Comparison of ENCODE assay signal across 8 cellular contexts in genomic region chr20:20017001-20017851, GRCh38. TPM values are rescaled to one million over a fixed set of nuclear protein-coding genes. Genes with fewer than 3 reads are reported as not detected.
A peak's percentile ranks its signal among the peaks of the same experiment; 100 is the strongest.
DNase-seq lines count a peak whose midpoint lies in the region; ATAC-seq and TF ChIP-seq lines count a peak whose summit lies in the region.

A gene with protein sequence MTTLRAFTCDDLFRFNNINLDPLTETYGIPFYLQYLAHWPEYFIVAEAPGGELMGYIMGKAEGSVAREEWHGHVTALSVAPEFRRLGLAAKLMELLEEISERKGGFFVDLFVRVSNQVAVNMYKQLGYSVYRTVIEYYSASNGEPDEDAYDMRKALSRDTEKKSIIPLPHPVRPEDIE (plus strand): TSS chr20:20017362. CDS start chr20:20017397, 35 bp downstream.

- H3K9ac ChIP-seq in KMS-11 (peak within 1 kb of the TSS; percentile 80), fibroblast of lung (ENCODE audit: insufficient read depth, low read length) (peak within 1 kb of the TSS; percentile 94)

- no peak for TF ChIP-seq CTCF in KMS-11 (conservative IDR thresholded peaks at IDR 0.05; ENCODE audit: low read depth, low read length)
- peak; percentile 62 to 75 for TF ChIP-seq CTCF in fibroblast of lung (conservative IDR thresholded peaks at IDR 0.05 in 1 of 2, IDR thresholded peaks at IDR 0.05 in 1 of 2; ENCODE audit: low read depth in 1 of 2, low read length in 2 of 2)

- no peaks in the 10 kb centered on the region for H3K36me3 ChIP-seq in KMS-11 (ENCODE audit: insufficient read depth)
- peaks cover 2% of the 10 kb centered on the region for H3K36me3 ChIP-seq in fibroblast of lung (ENCODE audit: control insufficient read depth, insufficient read depth, low read length)

- H3K4me1 Mint-ChIP-seq in naive thymus-derived CD8-positive, alpha-beta T cell: peaks cover 31 to 61% (median 50%) of the 10 kb centered on the region in 4 donors

- H4K20me1 ChIP-seq in KMS-11 (ENCODE audit: insufficient read depth): no peaks in the 10 kb centered on the region
- H4K20me1 ChIP-seq in fibroblast of lung (ENCODE audit: control insufficient read depth, extremely low read depth, insufficient read depth, low read length): no peaks in the 10 kb centered on the region

- H3K4me3 Mint-ChIP-seq in naive thymus-derived CD8-positive, alpha-beta T cell: peak within 1 kb of the TSS; percentile 87 to 96 (median 93)

- no peaks in the 10 kb centered on the region for H3K27me3 Mint-ChIP-seq in naive thymus-derived CD8-positive, alpha-beta T cell

- peak within 1 kb of the TSS; percentile 90 to 99 (median 96) for H3K27ac Mint-ChIP-seq in naive thymus-derived CD8-positive, alpha-beta T cell

- no peaks in the 10 kb centered on the region for H3K9me3 ChIP-seq in fibroblast of lung (ENCODE audit: control insufficient read depth, insufficient read depth, low read depth, low read length)

- ATAC-seq in GM21737 (IDR thresholded peaks at IDR 0.05; ENCODE audit: unreplicated experiment): peak; percentile 98
- peak; percentile 96 to 97 for ATAC-seq in naive thymus-derived CD8-positive, alpha-beta T cell

- peak; percentile 94 for DNase-seq in Daoy (ENCODE audit: low read depth)
- peak; percentile 96 for DNase-seq in RPMI7951 (ENCODE audit: low read depth)
- peak; percentile 82 to 85 for DNase-seq in activated T-helper 1 cell treated with anti-CD3 and anti-CD28 coated beads, Interleukin-2, amount 50 U/mL, for 16 hours (ENCODE audit: low read depth in 1 of 2, low spot score in 1 of 2)
- peak; percentile 92 for DNase-seq in fibroblast of lung (ENCODE audit: low read depth in 2 of 2)
- DNase-seq in naive thymus-derived CD8-positive, alpha-beta T cell: peak; percentile 84 to 94 (median 88)
- peak; percentile 81 to 87 (median 85) for DNase-seq in stimulated activated naive CD4-positive, alpha-beta T cell (lab: John Stamatoyannopoulos, UW)

- H3K4me3 ChIP-seq in KMS-11 (IDR thresholded peaks at IDR 0.05; ENCODE audit: insufficient read depth, low read depth, low read length): no peak within 1 kb of the TSS
- H3K4me3 ChIP-seq in fibroblast of lung (replicated peaks in 1 of 4; ENCODE audit: control extremely low read depth in 1 of 4, insufficient read depth in 1 of 4, low read depth in 3 of 4, low read length in 4 of 4): peak within 1 kb of the TSS; percentile 82 to 98 (median 90)

- POLR2A ChIA-PET in naive thymus-derived CD8-positive, alpha-beta T cell (lab: Charles Lee): interaction anchor here (0.8 to 2.1 kb wide), 4 partner anchors 9 to 37 kb away, joined by 4 to 48 read pairs (median 7); partner anchors contain the start of genes CFAP61 and CRNKL1

- H3K4me2 ChIP-seq in KMS-11 (peak within 1 kb of the TSS; percentile 78), fibroblast of lung (ENCODE audit: extremely low read depth, insufficient read depth, low read length) (peak within 1 kb of the TSS; percentile 95)

- H3K27me3 ChIP-seq in KMS-11 (ENCODE audit: insufficient read depth, low read depth): no peaks in the 10 kb centered on the region
- H3K27me3 ChIP-seq in fibroblast of lung (ENCODE audit: control insufficient read depth, insufficient read depth, low read length): no peaks in the 10 kb centered on the region

- peaks cover 39% of the 10 kb centered on the region for H3K4me1 ChIP-seq in KMS-11 (ENCODE audit: low read depth, poor library complexity, severe bottlenecking)
- H3K4me1 ChIP-seq in fibroblast of lung (ENCODE audit: control insufficient read depth, extremely low read depth, insufficient read depth, low read length): peaks cover 8% of the 10 kb centered on the region

- H3K9me3 Mint-ChIP-seq in naive thymus-derived CD8-positive, alpha-beta T cell: no peaks in the 10 kb centered on the region

- H2AFZ ChIP-seq in KMS-11 (ENCODE audit: low read depth) (peak within 1 kb of the TSS; percentile 41; the same call in 1 of the 2 replicates), fibroblast of lung (ENCODE audit: low read length) (peak within 1 kb of the TSS; percentile 86)

- peaks cover 47% of the 10 kb centered on the region for H3K79me2 ChIP-seq in KMS-11 (ENCODE audit: insufficient read depth, low read depth)
- H3K79me2 ChIP-seq in fibroblast of lung (ENCODE audit: control insufficient read depth, insufficient read depth, low read length): peaks cover 51% of the 10 kb centered on the region

- peaks cover 0 to 8% (median 1%) of the 10 kb centered on the region in 3 donors for H3K36me3 Mint-ChIP-seq in naive thymus-derived CD8-positive, alpha-beta T cell

- peak within 1 kb of the TSS; percentile 58 for H3K27ac ChIP-seq in KMS-11
- H3K27ac ChIP-seq in fibroblast of lung (ENCODE audit: insufficient read depth, low read length): peak within 1 kb of the TSS; percentile 89

RNA-seq across cellular contexts. Expression of the gene that starts here (rescaled TPM):
- 64.5 and 72.8 TPM in 2 replicates for total RNA-seq in Daoy (2014; rRNA removed; shearing (Covaris generic))
- total RNA-seq in RPMI7951 (2014; rRNA removed; shearing (Covaris generic)): 156 and 167 TPM in 2 replicates
- 37.8 and 42.4 TPM in 2 replicates for total RNA-seq in fibroblast of lung
- 82.6 and 83.2 TPM in 2 replicates for polyA plus RNA-seq in fibroblast of lung
- 63.0 and 72.7 TPM in 2 replicates for polyA plus RNA-seq in fibroblast of lung (2012)
- polyA minus RNA-seq in fibroblast of lung (ENCODE audit: low replicate concordance): 3.9 and 8.1 TPM in 2 replicates
- 10 to 100 TPM; 40.9 to 41.5 TPM for total RNA-seq in naive thymus-derived CD8-positive, alpha-beta T cell
- 10 to 100 TPM; 75.0 to 82.4 (median 79.9) TPM for polyA plus RNA-seq in naive thymus-derived CD8-positive, alpha-beta T cell
